Comparison of ENCODE assay signal across 22 cellular contexts in genomic region chr13:42384265-42384664, GRCh38.
DNase-seq lines count a peak whose midpoint lies in the region; ATAC-seq and TF ChIP-seq lines count a peak whose summit lies in the region.
"Had no signal": no experiment of that assay in that cellular context is flagged by ENCODE, and none has a peak within 500 bp of the region (broad histone marks: within the 10 kb centered on the region; RNA-seq: fewer than 3 reads in every experiment).

No MANE protein-coding gene starts in this region.

- DNase-seq in DMS 273 (lab: John Stamatoyannopoulos, UW; ENCODE audit: unreplicated experiment), result peak; percentile 1
- DNase-seq in DMS 273 treated with DMSO at 0.1 percent for 48 hours (lab: John Stamatoyannopoulos, UW), result no peak
- peak; percentile 35 for DNase-seq in HFF-Myc (ENCODE audit: extremely low read depth, low read depth)
- DNase-seq in astrocyte of the spinal cord (ENCODE audit: low read depth, low spot score), result peak; percentile 26
- DNase-seq in left colon, result no peak
- DNase-seq in globus pallidus (ENCODE audit: low spot score), result no peak
- DNase-seq: activated CD4-positive, alpha-beta memory T cell treated with anti-CD3 and anti-CD28 coated beads, Interleukin-2, amount 10 ng/mL, durations not matched to agents 7 days and 5 days; Calu3; dorsolateral prefrontal cortex; esophagus squamous epithelium; head of caudate nucleus; NCI-H187 treated with DMSO at 0.1 percent for 48 hours; NCI-H510A treated with DMSO at 0.1 percent for 48 hours; posterior cingulate gyrus; substantia nigra; T-helper 2 cell; WERI-Rb-1 had no signal

- TF ChIP-seq CTCF in HFF-Myc (IDR thresholded peaks at IDR 0.05; ENCODE audit: low read depth, low read length, missing control alignments) (no peak), astrocyte of the spinal cord (IDR thresholded peaks at IDR 0.05; ENCODE audit: low read depth, low read length) (no peak)

- intact Hi-C loops in left colon (cut with DNase I, micrococcal nuclease), result no loop called here

- ATAC-seq in left colon (peak; percentile 40), GM21619 (IDR thresholded peaks at IDR 0.05; ENCODE audit: unreplicated experiment) (no peak), GM18873 (IDR thresholded peaks at IDR 0.05; ENCODE audit: low FRiP score, unreplicated experiment) (no peak)
- ATAC-seq: natural killer cell treated with Interleukin-12 subunit alpha and Interleukin-12 subunit beta and Interleukin-15 and Interleukin-18, amount 100 ng/mL, for 72 hours had no signal

- in situ Hi-C loops in astrocyte of the spinal cord (cut with HindIII; ENCODE audit: low sequenced_read_pairs), result no loop called here

- H3K4me3 ChIP-seq in HFF-Myc (replicated peaks; ENCODE audit: low read depth, low read length), result no peak overlapping the region
- H3K4me3 ChIP-seq in astrocyte of the spinal cord (ENCODE audit: low read depth, low read length), result no peak overlapping the region
- H3K4me3 ChIP-seq: cardiac muscle cell, dorsolateral prefrontal cortex, esophagus squamous epithelium, SJSA1 had no signal

Comparison
In these comparisons a context has a peak if more than half of its experiments do, and no peak if none do; other contexts are left out.
1. DNase-seq: peak in DMS 273 (single experiment), HFF-Myc (single experiment) and astrocyte of the spinal cord (single experiment); none in DMS 273 treated with DMSO at 0.1 percent for 48 hours (single experiment), left colon (0 of 2) and globus pallidus (single experiment).